In genomic region chr12:106423291-106423690, GRCh38 we compare ENCODE assay signal across 7 cellular contexts.
"Had no signal": no experiment of that assay in that cellular context is flagged by ENCODE, and none has a peak within 500 bp of the region (broad histone marks: within the 10 kb centered on the region; RNA-seq: fewer than 3 reads in every experiment).

No MANE protein-coding gene starts in this region.

- H3K27ac ChIP-seq: GM23248 had no signal

- H2AFZ ChIP-seq: GM23248 had no signal

- H3K4me3 ChIP-seq: GM23248, K562 had no signal

- H3K4me3 Mint-ChIP-seq: H9 had no signal

- H3K27ac Mint-ChIP-seq: H9 had no signal

- H3K9ac ChIP-seq: GM23248 had no signal

- DNase-seq: GM23248, GOT3, H9, HCEC 1CT, IMR-90, KG1 had no signal

- H3K9me3 Mint-ChIP-seq: H9 had no signal
